Comparison of ENCODE assay signal across 29 cellular contexts in genomic region chr18:70758780-70759179, GRCh38.
"Had no signal": no experiment of that assay in that cellular context is flagged by ENCODE, and none has a peak within 500 bp of the region (broad histone marks: within the 10 kb centered on the region; RNA-seq: fewer than 3 reads in every experiment).

No MANE protein-coding gene starts in this region.

- DNase-seq: Karpas-422, Kasumi-1, KG1, MG63, MM.1S, MV-4-11, NCI-H1048, NCI-H1092, NCI-H1417 treated with DMSO at 0.1 percent for 48 hours, NCI-H1436, NCI-H1436 treated with DMSO at 0.1 percent for 48 hours, NCI-H146, NCI-H1694, NCI-H1694 treated with DMSO at 0.1 percent for 48 hours, NCI-H187, NCI-H187 treated with DMSO at 0.1 percent for 48 hours, NCI-H1930, NCI-H2029, NCI-H2029 treated with DMSO at 0.1 percent for 48 hours, NCI-H2081 treated with DMSO at 0.1 percent for 48 hours, NCI-H2107, NCI-H2171, NCI-H2171 treated with DMSO at 0.1 percent for 48 hours, NCI-H2227 treated with DMSO at 0.1 percent for 48 hours, NCI-H226, NCI-H446, NCI-H446 treated with DMSO at 0.1 percent for 48 hours, NCI-H510A had no signal

- H3K9me3 ChIP-seq: MG63 had no signal

- H3K4me3 ChIP-seq: MG63 had no signal

- H3K27ac ChIP-seq: KMS-11 had no signal

- H3K4me2 ChIP-seq: KMS-11 had no signal

- H3K36me3 ChIP-seq: MG63 had no signal

- H3K27me3 ChIP-seq: MG63 had no signal

- H3K9ac ChIP-seq: KMS-11 had no signal
